Comparison of ENCODE assay signal across 21 cellular contexts in genomic region chr1:28340221-28340974, GRCh38.
"Had no signal": no experiment of that assay in that cellular context is flagged by ENCODE, and none has a peak within 500 bp of the region (broad histone marks: within the 10 kb centered on the region; RNA-seq: fewer than 3 reads in every experiment).

No MANE protein-coding gene starts in this region.

- H3K4me3 Mint-ChIP-seq: activated CD4-positive, alpha-beta memory T cell treated with anti-CD3 and anti-CD28 coated beads for 36 hours; activated naive CD8-positive, alpha-beta T cell; activated T-cell treated with anti-CD3 and anti-CD28 coated beads, Interleukin-2, amount 50 U/mL, for 4 hours; endodermal cell had no signal

- H3K27me3 ChIP-seq: body of pancreas, colonic mucosa, tibial nerve, vagina had no signal

- H3K4me3 ChIP-seq: body of pancreas, colonic mucosa, left ventricle myocardium inferior, tibial nerve, vagina had no signal

- DNase-seq: activated CD4-positive, alpha-beta memory T cell treated with anti-CD3 and anti-CD28 coated beads for 36 hours; activated effector memory CD4-positive, alpha-beta T cell treated with anti-CD3 and anti-CD28 coated beads, Interleukin-2, amount 50 U/mL, for 16 hours; activated T-cell treated with anti-CD3 and anti-CD28 coated beads, Interleukin-2, amount 50 U/mL, for 4 hours; body of pancreas; central memory CD4-positive, alpha-beta T cell; colonic mucosa; endodermal cell; erythroblast; left ventricle myocardium inferior; mammary epithelial cell; retina; stimulated activated CD4-positive, alpha-beta T cell treated with anti-CD3 and anti-CD28 coated beads, Interleukin-12 subunit alpha, Interleukin-12 subunit beta, amount 100 ng/mL, for 4 hours; stimulated activated CD4-positive, alpha-beta T cell treated with anti-CD3 and anti-CD28 coated beads, Interleukin-1b, Interleukin-23, amount 100 ng/mL, for 48 hours; stimulated activated CD8-positive, alpha-beta memory T cell treated with anti-CD3 and anti-CD28 coated beads, Interleukin-4, amount 100 ng/mL, for 48 hours; stimulated activated naive CD4-positive, alpha-beta T cell treated with Interleukin-2 at 50 U/mL for 16 hours; SW 1271; WERI-Rb-1 had no signal

- FAIRE-seq: frontal cortex had no signal

- H3K4me1 ChIP-seq: body of pancreas, colonic mucosa, left ventricle myocardium inferior, tibial nerve, vagina had no signal

- H3K9me3 Mint-ChIP-seq: activated CD4-positive, alpha-beta memory T cell treated with anti-CD3 and anti-CD28 coated beads for 36 hours; activated T-cell treated with anti-CD3 and anti-CD28 coated beads, Interleukin-2, amount 50 U/mL, for 4 hours; endodermal cell had no signal

- ATAC-seq: activated T-cell treated with anti-CD3 and anti-CD28 coated beads, Interleukin-2, amount 50 U/mL, for 4 hours; body of pancreas had no signal

- H3K36me3 ChIP-seq: colonic mucosa had no signal

- H3K27ac Mint-ChIP-seq: activated CD4-positive, alpha-beta memory T cell treated with anti-CD3 and anti-CD28 coated beads for 36 hours; activated naive CD8-positive, alpha-beta T cell; endodermal cell had no signal

- H3K9me3 ChIP-seq: body of pancreas, colonic mucosa, left ventricle myocardium inferior, tibial nerve, vagina had no signal

- H3K27ac ChIP-seq: body of pancreas, colonic mucosa, left ventricle myocardium inferior, tibial nerve, vagina, WERI-Rb-1 had no signal

- H3K4me1 Mint-ChIP-seq: endodermal cell had no signal
